Comparison of ENCODE assay signal across 1 cellular context in the genomic region with DNA sequence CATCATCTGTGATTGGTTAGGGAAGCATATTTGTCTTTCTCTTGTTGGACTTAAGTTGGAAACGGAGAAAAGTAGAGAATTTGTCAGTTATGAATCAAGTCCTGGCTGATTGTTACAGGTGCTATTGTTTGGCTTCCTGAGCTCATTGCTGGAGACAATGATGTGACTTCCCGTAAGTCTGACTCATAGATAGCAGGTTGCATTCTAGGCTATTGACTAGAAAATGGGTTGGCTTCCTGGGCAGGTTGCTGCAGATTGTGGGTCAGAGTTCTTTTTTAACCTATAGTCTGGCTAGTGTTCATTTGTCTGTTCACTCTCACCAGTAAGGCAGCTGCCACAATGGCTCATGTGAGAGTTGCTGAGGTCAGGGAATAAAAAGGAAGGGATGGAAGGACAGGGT.
TF ChIP-seq lines count a peak whose summit lies in the region.

No MANE protein-coding gene starts in this region.

TF ChIP-seq in SK-N-SH, 30 proteins besides CTCF, POLR2A, EP300 and RAD21 (continued from another document):
- TF ChIP-seq FOXM1 (IDR thresholded peaks at IDR 0.05; ENCODE audit: low read depth), result no peak
